Comparison of ENCODE assay signal across 8 cellular contexts in genomic region chrX:71253253-71254091, GRCh38. TPM values are rescaled to one million over a fixed set of nuclear protein-coding genes. Genes with fewer than 3 reads are reported as not detected.
DNase-seq lines count a peak whose midpoint lies in the region; ATAC-seq and TF ChIP-seq lines count a peak whose summit lies in the region.

No MANE protein-coding gene starts in this region.

- no peaks in the 10 kb centered on the region for H3K9me3 ChIP-seq in gastroesophageal sphincter

- H3K4me1 ChIP-seq in gastroesophageal sphincter = peaks cover 0 to 29% (median 5%) of the 10 kb centered on the region in 3 donors

- TF ChIP-seq CTCF in gastroesophageal sphincter (IDR thresholded peaks at IDR 0.05) (peak in 2 of 4 experiments; percentile 35 to 53), osteocyte (IDR thresholded peaks at IDR 0.05) (peak; percentile 56)

- peaks cover 15% of the 10 kb centered on the region for H3K4me1 Mint-ChIP-seq in osteocyte (ENCODE audit: unreplicated experiment)

- no peak for TF ChIP-seq EP300 in gastroesophageal sphincter (IDR thresholded peaks at IDR 0.05)

- no peak for TF ChIP-seq POLR2A in gastroesophageal sphincter (IDR thresholded peaks at IDR 0.05)

- H3K27me3 Mint-ChIP-seq in osteocyte (ENCODE audit: unreplicated experiment) = no peaks in the 10 kb centered on the region

- H3K27me3 ChIP-seq in gastroesophageal sphincter = no peaks in the 10 kb centered on the region

- peaks cover 5% of the 10 kb centered on the region for H3K9me3 Mint-ChIP-seq in osteocyte (ENCODE audit: unreplicated experiment)

- intact Hi-C loops in Right ventricle myocardium inferior (cut with DNase I) = loop anchor here (1.0 to 5.0 kb wide), 3 partner anchors 30 to 113 kb away; partner anchors contain the start of genes NONO and TAF1
- intact Hi-C loops in cardiac septum (cut with DNase I) = loop anchor here (5.0 to 10.0 kb wide), 2 partner anchors 51 to 114 kb away; partner anchors contain the start of genes ITGB1BP2 and TAF1

- peak overlapping the region; percentile 89 for H3K4me3 Mint-ChIP-seq in osteocyte (ENCODE audit: unreplicated experiment)

- H3K36me3 Mint-ChIP-seq in osteocyte (ENCODE audit: unreplicated experiment) = no peaks in the 10 kb centered on the region

- ATAC-seq in Right ventricle myocardium inferior (no peak), gastroesophageal sphincter (no peak), HG02763 (IDR thresholded peaks at IDR 0.05; ENCODE audit: unreplicated experiment) (no peak)

- DNase-seq in Right ventricle myocardium inferior (ENCODE audit: missing footprints) (peak; percentile 70), cardiac septum (ENCODE audit: low spot score) (no peak), NCI-H82 (lab: John Stamatoyannopoulos, UW) (peak; percentile 76), activated gamma-delta T cell (lab: John Stamatoyannopoulos, UW) (peak; percentile 11), osteocyte (ENCODE audit: extremely low spot score, unreplicated experiment) (no peak), dedifferentiated amniotic fluid mesenchymal stem cell (ENCODE audit: extremely low spot score) (no peak)

- 0% methylated on average over 1 of the region's 35 CpGs; no CpG with 5 or more reads in 1 of the 2 donors for WGBS in gastroesophageal sphincter (ENCODE audit: low coverage in 1 of 2), 2 donors

- peak overlapping the region; percentile 69 to 94 for H3K4me3 ChIP-seq in gastroesophageal sphincter

- peak overlapping the region; percentile 89 to 97 (median 90) for H3K27ac ChIP-seq in gastroesophageal sphincter

- peak overlapping the region; percentile 78 for H3K27ac Mint-ChIP-seq in osteocyte (ENCODE audit: unreplicated experiment)

- H3K36me3 ChIP-seq in gastroesophageal sphincter = peaks cover 0 to 23% of the 10 kb centered on the region in 2 donors

RNA-seq across cellular contexts. Expression of gene ZMYM3, which starts 0.5 kb away (rescaled TPM):
- total RNA-seq in Right ventricle myocardium inferior = 14.2 TPM
- total RNA-seq in cardiac septum = 12.7 TPM
- 10 to 100 TPM in 3 of 4 donors, 1 to 10 TPM in 1; 9.7 to 18.5 (median 13.4) TPM for total RNA-seq in gastroesophageal sphincter
- total RNA-seq in osteocyte = 34.2 and 39.2 TPM in 2 replicates

RNA-seq across cellular contexts. Expression of gene NONO, which starts 30.0 kb away (rescaled TPM):
- total RNA-seq in Right ventricle myocardium inferior = 120 TPM
- total RNA-seq in cardiac septum = 107 TPM
- 100 to 1,000 TPM; 196 to 268 (median 213) TPM for total RNA-seq in gastroesophageal sphincter
- total RNA-seq in osteocyte = 465 and 499 TPM in 2 replicates

RNA-seq across cellular contexts. Expression of gene GJB1, which starts 30.4 kb away (rescaled TPM):
- total RNA-seq in Right ventricle myocardium inferior (not detected), cardiac septum (not detected), gastroesophageal sphincter (not detected), osteocyte (not detected in 2 replicates)

RNA-seq across cellular contexts. Expression of gene ITGB1BP2, which starts 48.1 kb away (rescaled TPM):
- 105 TPM for total RNA-seq in Right ventricle myocardium inferior
- 85.5 TPM for total RNA-seq in cardiac septum
- 10 to 100 TPM in 3 of 4 donors, 1 to 10 TPM in 1; 7.1 to 37.5 (median 25.6) TPM for total RNA-seq in gastroesophageal sphincter
- total RNA-seq in osteocyte = 1.7 and 2.1 TPM in 2 replicates

Comparison
In these comparisons a context has a peak if more than half of its experiments do, and no peak if none do; other contexts are left out.
1. DNase-seq: peak in Right ventricle myocardium inferior (single experiment), NCI-H82 (single experiment) and activated gamma-delta T cell (single experiment); none in cardiac septum (single experiment), osteocyte (single experiment) and dedifferentiated amniotic fluid mesenchymal stem cell (single experiment).